In the genomic region with DNA sequence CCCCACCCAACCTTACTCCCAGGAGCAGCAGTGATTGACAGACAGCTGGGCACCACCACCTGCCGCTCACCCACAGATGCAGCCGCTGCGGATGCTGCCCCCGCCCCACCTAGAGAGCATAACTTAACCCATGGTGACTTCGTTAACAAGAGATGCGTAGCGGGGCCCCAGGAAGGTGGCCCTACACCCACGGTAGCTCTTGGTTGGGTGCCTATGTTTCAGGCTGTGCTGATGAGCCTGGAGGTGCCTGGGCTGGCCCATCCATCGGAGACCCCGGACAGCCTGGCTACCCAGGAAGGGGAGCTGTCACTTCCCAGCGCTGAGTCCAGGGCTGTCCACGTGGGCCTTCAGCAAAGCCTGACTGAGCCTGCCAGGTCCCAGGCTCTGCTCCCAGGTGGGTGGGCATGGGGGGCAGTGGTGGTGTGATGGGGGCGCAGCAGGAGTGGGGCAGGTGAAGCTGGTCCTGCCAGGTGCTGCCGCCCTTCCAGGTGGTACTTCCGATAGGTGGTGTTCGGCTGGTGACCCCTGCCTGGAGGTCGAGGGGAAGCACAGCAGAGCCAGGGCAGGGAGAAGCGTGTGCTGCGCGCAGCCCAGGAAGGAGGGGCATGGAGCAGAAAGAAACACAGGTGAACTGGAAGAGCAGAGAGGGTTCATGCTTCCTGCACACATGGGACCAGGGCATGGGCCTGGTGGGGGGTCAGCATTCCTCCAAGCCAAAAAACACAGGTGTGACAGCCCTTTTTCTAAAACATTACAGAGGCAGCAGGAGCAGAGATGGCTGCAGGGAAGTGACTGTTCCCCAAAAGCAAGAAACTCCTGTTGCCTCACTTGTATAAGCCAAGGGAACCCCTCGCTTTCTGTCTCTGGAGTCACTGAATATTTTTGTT, we compare ENCODE assay signal across 2 cellular contexts.
TF ChIP-seq lines count a peak whose summit lies in the region.

No MANE protein-coding gene starts in this region.

TF ChIP-seq in GM23338, 12 proteins besides CTCF, POLR2A, EP300 and RAD21:
- TF ChIP-seq ZNF331 (CRISPR knock-in tag; IDR thresholded peaks at IDR 0.05; ENCODE audit: low read depth), result no peak
TF ChIP-seq in GM23338: peak in this region for 0.

TF ChIP-seq in H1, 55 proteins besides CTCF, POLR2A, EP300 and RAD21:
- no peak for TF ChIP-seq MAFK (IDR thresholded peaks at IDR 0.05; ENCODE audit: low read depth, low read length)
- TF ChIP-seq SP1 (IDR thresholded peaks at IDR 0.05; ENCODE audit: low read depth, low read length), result no peak
- no peak for TF ChIP-seq SP2 (IDR thresholded peaks at IDR 0.05; ENCODE audit: low read length)
- TF ChIP-seq SP4 (IDR thresholded peaks at IDR 0.05; ENCODE audit: low read length), result no peak
- no peak for TF ChIP-seq USF2 (IDR thresholded peaks at IDR 0.05; ENCODE audit: low read length)
